8 cellular contexts compared by ENCODE assay signal in the genomic region with DNA sequence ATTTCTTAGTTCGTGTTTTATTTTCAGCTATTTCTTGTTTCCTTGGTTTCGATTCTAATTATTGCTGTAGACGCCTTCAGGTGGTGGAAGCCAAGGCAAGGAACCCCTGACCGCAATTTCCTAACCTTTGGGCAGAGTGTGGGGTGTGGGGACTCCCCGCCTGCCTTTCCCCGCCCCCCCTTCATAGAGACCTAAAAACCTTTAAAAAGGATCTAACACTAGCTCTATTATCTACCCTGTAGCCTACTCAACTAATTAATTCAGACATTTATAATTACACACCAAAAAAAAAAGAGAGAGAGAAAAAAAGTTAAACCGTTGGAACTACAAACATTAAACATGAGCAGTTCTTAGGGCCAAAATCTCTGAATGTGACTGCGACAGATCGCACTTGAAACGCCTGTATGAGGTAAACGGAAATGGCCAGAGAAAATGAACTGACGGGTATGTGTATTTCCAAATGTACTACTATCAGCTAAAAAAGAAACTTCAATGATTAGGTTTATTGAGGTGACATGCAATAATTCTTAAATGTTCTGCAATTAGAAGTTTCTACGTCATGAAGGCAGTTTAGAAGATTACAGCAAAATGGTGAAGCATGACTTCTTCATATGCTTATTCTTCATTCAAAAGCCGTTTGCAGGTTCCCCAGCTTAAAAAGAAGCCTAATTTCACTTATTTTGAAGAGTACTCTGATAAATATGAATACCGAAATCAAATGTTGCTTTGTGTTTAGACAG. TPM values are rescaled to one million over a fixed set of nuclear protein-coding genes. Genes with fewer than 3 reads are reported as not detected.
DNase-seq lines count a peak whose midpoint lies in the region; ATAC-seq and TF ChIP-seq lines count a peak whose summit lies in the region.

No MANE protein-coding gene starts in this region.

- peaks cover 19% of the 10 kb centered on the region for H3K4me1 Mint-ChIP-seq in activated CD4-positive, alpha-beta T cell treated with anti-CD3 and anti-CD28 coated beads for 36 hours
- peaks cover 13 to 16% of the 10 kb centered on the region in 2 donors for H3K4me1 Mint-ChIP-seq in effector memory CD8-positive, alpha-beta T cell (ENCODE audit: low read depth in 2 of 2)

- H4K91ac ChIP-seq in neuronal stem cell (ENCODE audit: low read depth, low read length, poor library complexity): no peak overlapping the region

- H3K27ac ChIP-seq in neuronal stem cell (replicated peaks; ENCODE audit: low read length) (peak overlapping the region; percentile 42), vagina (peak overlapping the region; percentile 89)

- intact Hi-C loops in activated CD4-positive, alpha-beta T cell treated with anti-CD3 and anti-CD28 coated beads for 36 hours (cut with DNase I, micrococcal nuclease): loop anchor here (1.0 to 5.0 kb wide), 3 partner anchors 19 to 684 kb away; partner anchors contain the start of gene FER (in 1 of the 2)
- intact Hi-C loops in vagina (cut with DNase I): loop anchor here (2.0 kb wide), 1 partner anchor 20 kb away; no protein-coding TSS in a partner anchor

- TF ChIP-seq CTCF in vagina (IDR thresholded peaks at IDR 0.05): no peak

- H2AK5ac ChIP-seq in neuronal stem cell (ENCODE audit: low read depth, low read length): no peak overlapping the region

- peak overlapping the region; percentile 48 for H3K4me2 ChIP-seq in neuronal stem cell (ENCODE audit: insufficient read depth, low read length, poor library complexity, severe bottlenecking)

- ATAC-seq in HG03354 (IDR thresholded peaks at IDR 0.05; ENCODE audit: poor library complexity, severe bottlenecking, unreplicated experiment): peak; percentile 29
- ATAC-seq in activated CD4-positive, alpha-beta T cell treated with anti-CD3 and anti-CD28 coated beads for 36 hours: peak; percentile 68
- peak; percentile 83 for ATAC-seq in effector memory CD8-positive, alpha-beta T cell (replicated peaks)

- no peak overlapping the region for H2BK5ac ChIP-seq in neuronal stem cell (ENCODE audit: low read length)

- no peaks in the 10 kb centered on the region for H3K9me3 ChIP-seq in neuronal stem cell (replicated peaks in 1 of 2; ENCODE audit: control insufficient read depth in 2 of 2, insufficient read depth in 1 of 2, low read depth in 1 of 2, low read length in 2 of 2)
- H3K9me3 ChIP-seq in vagina: no peaks in the 10 kb centered on the region

- H3K4me3 Mint-ChIP-seq in activated CD4-positive, alpha-beta T cell treated with anti-CD3 and anti-CD28 coated beads for 36 hours: peak overlapping the region; percentile 58
- peak overlapping the region; percentile 78 to 82 for H3K4me3 Mint-ChIP-seq in effector memory CD8-positive, alpha-beta T cell

- peak overlapping the region; percentile 89 for H2AFZ ChIP-seq in neuronal stem cell (ENCODE audit: low read length)

- H3K36me3 ChIP-seq in neuronal stem cell (replicated peaks in 1 of 2; ENCODE audit: control insufficient read depth in 2 of 2, insufficient read depth in 2 of 2, low read length in 2 of 2) (no peaks in the 10 kb centered on the region), vagina (no peaks in the 10 kb centered on the region)

- H3K9me3 Mint-ChIP-seq in activated CD4-positive, alpha-beta T cell treated with anti-CD3 and anti-CD28 coated beads for 36 hours (ENCODE audit: low read depth): no peaks in the 10 kb centered on the region
- no peaks in the 10 kb centered on the region for H3K9me3 Mint-ChIP-seq in effector memory CD8-positive, alpha-beta T cell

- WGBS in neuronal stem cell (ENCODE audit: extremely low coverage in 2 of 2, insufficient read length in 2 of 2, insufficient replicate concordance in 1 of 2), 2 donors: no CpG with 5 or more reads among the region's 15 CpGs

- H2BK120ac ChIP-seq in neuronal stem cell (ENCODE audit: low read depth, low read length): no peak overlapping the region

- H2BK12ac ChIP-seq in neuronal stem cell (ENCODE audit: low read length): no peak overlapping the region

- no peak overlapping the region for H3K23ac ChIP-seq in neuronal stem cell (ENCODE audit: low read depth, low read length, poor library complexity)

- H3K27ac Mint-ChIP-seq in activated CD4-positive, alpha-beta T cell treated with anti-CD3 and anti-CD28 coated beads for 36 hours: peak overlapping the region; percentile 1
- H3K27ac Mint-ChIP-seq in effector memory CD8-positive, alpha-beta T cell: peak overlapping the region; percentile 93 to 95

- no peak overlapping the region for H3K14ac ChIP-seq in neuronal stem cell (ENCODE audit: low read length)

- H3K79me1 ChIP-seq in neuronal stem cell (ENCODE audit: low read depth, low read length): no peaks in the 10 kb centered on the region

- H3K27me3 ChIP-seq in neuronal stem cell (ENCODE audit: control insufficient read depth in 3 of 3, insufficient read depth in 3 of 3, low read depth in 1 of 3, low read length in 3 of 3) (no peaks in the 10 kb centered on the region), vagina (no peaks in the 10 kb centered on the region)

- DNase-seq in activated gamma-delta T cell treated with Interleukin-2 at 50 U/mL for 16 hours (peak; percentile 20), activated gamma-delta T cell (lab: John Stamatoyannopoulos, UW) (no peak), neuronal stem cell (ENCODE audit: low spot score) (no peak), vagina (ENCODE audit: extremely low spot score in 2 of 2) (no peak), AG20443 (ENCODE audit: low spot score) (no peak)
- DNase-seq in activated CD4-positive, alpha-beta T cell treated with anti-CD3 and anti-CD28 coated beads for 36 hours: peak; percentile 67
- DNase-seq in effector memory CD8-positive, alpha-beta T cell: peak in 2 of 3 experiments; percentile 39 to 52

- H4K8ac ChIP-seq in neuronal stem cell (ENCODE audit: low read depth, low read length): no peak overlapping the region

- H3K9ac ChIP-seq in neuronal stem cell (ENCODE audit: low read depth, low read length, poor library complexity): no peak overlapping the region

- H3K4ac ChIP-seq in neuronal stem cell (ENCODE audit: low read length): no peak overlapping the region

- H3K4me1 ChIP-seq in neuronal stem cell (ENCODE audit: control insufficient read depth in 2 of 2, insufficient read depth in 1 of 2, low read depth in 1 of 2, low read length in 2 of 2) (peaks cover 0 to 5% of the 10 kb centered on the region in 2 donors), vagina (peaks cover 15% of the 10 kb centered on the region)

- no peak overlapping the region for H3K18ac ChIP-seq in neuronal stem cell (ENCODE audit: low read length)

- H3K27me3 Mint-ChIP-seq in activated CD4-positive, alpha-beta T cell treated with anti-CD3 and anti-CD28 coated beads for 36 hours: peaks cover 36% of the 10 kb centered on the region
- peaks cover 2 to 17% of the 10 kb centered on the region in 2 donors for H3K27me3 Mint-ChIP-seq in effector memory CD8-positive, alpha-beta T cell

- CTCF ChIA-PET in activated CD4-positive, alpha-beta T cell treated with anti-CD3 and anti-CD28 coated beads for 36 hours (lab: Charles Lee): interaction anchor here (0.6 to 0.8 kb wide), 4 partner anchors 12 to 1952 kb away, joined by 3 to 4 read pairs (median 3); no protein-coding TSS in a partner anchor

- peak overlapping the region; percentile 30 to 34 for H3K4me3 ChIP-seq in neuronal stem cell (ENCODE audit: low read length in 2 of 2)
- peak overlapping the region; percentile 71 to 74 for H3K4me3 ChIP-seq in vagina

- TF ChIP-seq POLR2A in vagina (IDR thresholded peaks at IDR 0.05): no peak

- no peaks in the 10 kb centered on the region for H3K36me3 Mint-ChIP-seq in activated CD4-positive, alpha-beta T cell treated with anti-CD3 and anti-CD28 coated beads for 36 hours (ENCODE audit: low read depth)
- peaks cover 4% of the 10 kb centered on the region for H3K36me3 Mint-ChIP-seq in effector memory CD8-positive, alpha-beta T cell (ENCODE audit: insufficient read depth)

- H2BK15ac ChIP-seq in neuronal stem cell (ENCODE audit: low read length): no peak overlapping the region

- POLR2A ChIA-PET in activated CD4-positive, alpha-beta T cell treated with anti-CD3 and anti-CD28 coated beads for 36 hours (lab: Charles Lee): no interaction called here

RNA-seq across cellular contexts. Expression of gene FER, which starts 19.0 kb away (rescaled TPM):
- 1 to 10 TPM; 9.3 to 9.9 TPM for total RNA-seq in activated CD4-positive, alpha-beta T cell treated with anti-CD3 and anti-CD28 coated beads for 36 hours
- polyA plus RNA-seq in neuronal stem cell (2013, experiment 1 of 2): 10.3 TPM
- 8.9 TPM for polyA plus RNA-seq in neuronal stem cell (2013, experiment 2 of 2)
- total RNA-seq in vagina: 19.2 TPM

Comparison
In these comparisons a context has a peak if more than half of its experiments do, and no peak if none do; other contexts are left out.
1. DNase-seq: peak in activated gamma-delta T cell treated with Interleukin-2 at 50 U/mL for 16 hours (single experiment), activated CD4-positive, alpha-beta T cell treated with anti-CD3 and anti-CD28 coated beads for 36 hours (single experiment) and effector memory CD8-positive, alpha-beta T cell (2 of 3); none in activated gamma-delta T cell (single experiment), neuronal stem cell (single experiment), vagina (0 of 2) and AG20443 (single experiment).
2. ATAC-seq: peak in every context shown above with its lines; median percentile 83 in effector memory CD8-positive, alpha-beta T cell; 68 in activated CD4-positive, alpha-beta T cell treated with anti-CD3 and anti-CD28 coated beads for 36 hours; 29 in HG03354.